In genomic region chr4:176319704-176320339, GRCh38 we compare ENCODE assay signal across 8 cellular contexts. TPM values are rescaled to one million over a fixed set of nuclear protein-coding genes. Genes with fewer than 3 reads are reported as not detected.
DNase-seq lines count a peak whose midpoint lies in the region; ATAC-seq and TF ChIP-seq lines count a peak whose summit lies in the region.

SPCS3 (plus strand) TSS chr4:176319966; CDS start chr4:176320077, 111 bp downstream.

- H3K9me3 Mint-ChIP-seq in chondrocyte (ENCODE audit: low read depth), result no peaks in the 10 kb centered on the region

- no peak for TF ChIP-seq CTCF in chondrocyte (IDR thresholded peaks at IDR 0.05)
- no peak for TF ChIP-seq CTCF in kidney epithelial cell (IDR thresholded peaks at IDR 0.05; ENCODE audit: insufficient read depth, low read length, poor library complexity, severe bottlenecking)

- peak; percentile 90 for ATAC-seq in HG03439 (IDR thresholded peaks at IDR 0.05; ENCODE audit: unreplicated experiment)

- H3K36me3 ChIP-seq in kidney epithelial cell (ENCODE audit: control insufficient read depth, insufficient read depth, low read length), result no peaks in the 10 kb centered on the region

- H3K4me1 Mint-ChIP-seq in chondrocyte (ENCODE audit: low read depth), result peaks cover 37% of the 10 kb centered on the region

- DNase-seq in AML-193 (lab: John Stamatoyannopoulos, UW) (peak; percentile 81 to 88), NCI-H510A treated with DMSO at 0.1 percent for 48 hours (lab: John Stamatoyannopoulos, UW) (peak; percentile 81), chondrocyte (ENCODE audit: low spot score) (peak; percentile 97), kidney epithelial cell (ENCODE audit: low read depth) (peak; percentile 63)
- DNase-seq in activated CD4-positive, alpha-beta T cell treated with anti-CD3 and anti-CD28 coated beads for 24 hours (ENCODE audit: low read depth in 2 of 2), result peak; percentile 89 to 92
- DNase-seq in stimulated activated CD4-positive, alpha-beta T cell treated with anti-CD3 and anti-CD28 coated beads, Interleukin-15, amount 100 ng/mL, for 48 hours (ENCODE audit: low read depth in 2 of 2), result peak; percentile 86 to 92

- no peaks in the 10 kb centered on the region for H3K27me3 Mint-ChIP-seq in chondrocyte (ENCODE audit: low read depth)

- peak; percentile 96 for TF ChIP-seq POLR2A in GM19193 (IDR thresholded peaks at IDR 0.05; ENCODE audit: extremely low read depth, insufficient read depth, insufficient read length)

- H3K4me3 ChIP-seq in kidney epithelial cell (ENCODE audit: low read depth, low read length), result peak within 1 kb of the TSS; percentile 92

- peak within 1 kb of the TSS; percentile 91 for H3K4me3 Mint-ChIP-seq in chondrocyte (ENCODE audit: unreplicated experiment)

- H3K36me3 Mint-ChIP-seq in chondrocyte (ENCODE audit: low read depth), result peaks cover 1% of the 10 kb centered on the region

- no peaks in the 10 kb centered on the region for H3K27me3 ChIP-seq in kidney epithelial cell (ENCODE audit: control insufficient read depth, insufficient read depth, low read length)

- peak within 1 kb of the TSS; percentile 96 for H3K27ac Mint-ChIP-seq in chondrocyte (ENCODE audit: unreplicated experiment)

RNA-seq across cellular contexts. Expression of gene SPCS3, which starts in this region (rescaled TPM):
- total RNA-seq in chondrocyte, result 114 to 154 TPM (median 122 TPM) in 3 replicates
- 110 and 117 TPM in 2 replicates for total RNA-seq in kidney epithelial cell

Comparison
In these comparisons a context has a peak if more than half of its experiments do, and no peak if none do; other contexts are left out.
1. Peak in every context shown above with its lines: DNase-seq, ATAC-seq and H3K4me3 ChIP-seq.